In the genomic region with DNA sequence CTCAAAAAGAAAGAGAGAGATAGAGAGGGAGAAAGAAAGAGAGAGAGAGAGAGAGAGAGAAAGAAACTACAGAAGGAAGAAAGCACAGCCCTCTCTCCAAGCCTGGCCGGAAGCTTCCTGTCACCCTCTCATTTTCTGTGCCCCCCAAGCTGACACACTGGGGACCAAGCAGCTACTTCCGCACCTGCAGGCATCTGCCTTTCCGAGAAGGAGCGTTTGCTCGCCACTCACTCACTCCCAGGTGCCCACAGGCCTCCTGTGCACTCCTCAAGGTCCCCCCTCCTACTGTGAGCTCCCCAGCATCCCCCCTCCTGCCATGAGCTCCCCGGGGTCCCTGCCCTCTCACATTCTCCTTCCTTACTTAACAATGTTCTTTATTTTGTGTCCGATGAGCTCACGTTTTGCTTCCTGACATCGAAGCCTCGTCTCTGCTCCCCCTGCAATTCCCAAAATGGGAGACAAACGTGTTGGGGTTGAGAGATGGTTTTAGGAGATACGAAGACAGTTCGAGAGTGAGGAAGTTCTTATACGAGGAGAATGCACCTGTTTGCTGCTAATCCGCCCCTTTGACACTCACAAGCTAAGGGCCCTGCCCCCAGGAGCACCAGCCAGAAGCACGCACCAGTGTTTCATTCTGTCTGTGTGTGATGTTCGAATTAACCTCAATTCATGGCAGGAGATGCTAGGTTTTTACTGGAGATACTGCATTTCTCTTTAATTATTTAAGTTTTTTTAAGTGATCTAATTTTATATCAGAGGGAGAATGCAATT, we compare ENCODE assay signal across 12 cellular contexts.
"Had no signal": no experiment of that assay in that cellular context is flagged by ENCODE, and none has a peak within 500 bp of the region (broad histone marks: within the 10 kb centered on the region; RNA-seq: fewer than 3 reads in every experiment).

No MANE protein-coding gene starts in this region.

- H3K27ac ChIP-seq: adrenal gland, pancreas, WERI-Rb-1 had no signal

- H3K36me3 ChIP-seq: adrenal gland, pancreas, WERI-Rb-1 had no signal

- H3K4me1 ChIP-seq: adrenal gland, pancreas had no signal

- H3K4me3 ChIP-seq: adrenal gland, pancreas had no signal

- H3K9me3 Mint-ChIP-seq: activated CD4-positive, alpha-beta memory T cell treated with anti-CD3 and anti-CD28 coated beads for 36 hours; activated T-helper 1 cell treated with anti-CD3 and anti-CD28 coated beads, Interleukin-12 subunit alpha, Interleukin-12 subunit beta, Interleukin-2, Interleukin-4 antibody, amounts not matched to agents 30 ng/mL and 10 ng/mL and 1 ng/mL, durations not matched to agents 14 hours and 24 hours and 36 hours; T-helper 1 cell treated with Interleukin-12 subunit alpha and Interleukin-12 subunit beta and Interleukin-4 antibody, amounts not matched to agents 30 μg/mL and 1 μg/mL, for 36 hours; type B pancreatic cell had no signal

- H3K27ac Mint-ChIP-seq: activated CD4-positive, alpha-beta memory T cell treated with anti-CD3 and anti-CD28 coated beads for 36 hours; activated CD4-positive, alpha-beta T cell treated with anti-CD3 and anti-CD28 coated beads for 36 hours; activated T-helper 1 cell treated with anti-CD3 and anti-CD28 coated beads, Interleukin-12 subunit alpha, Interleukin-12 subunit beta, Interleukin-2, Interleukin-4 antibody, amounts not matched to agents 30 ng/mL and 10 ng/mL and 1 ng/mL, durations not matched to agents 14 hours and 24 hours and 36 hours; T-helper 1 cell treated with Interleukin-12 subunit alpha and Interleukin-12 subunit beta and Interleukin-4 antibody, amounts not matched to agents 30 μg/mL and 1 μg/mL, for 36 hours; type B pancreatic cell had no signal

- ATAC-seq: activated CD4-positive, alpha-beta T cell treated with anti-CD3 and anti-CD28 coated beads for 36 hours; pancreas had no signal

- FAIRE-seq: islet of Langerhans, pancreas had no signal

- H3K36me3 Mint-ChIP-seq: activated CD4-positive, alpha-beta memory T cell treated with anti-CD3 and anti-CD28 coated beads for 36 hours; type B pancreatic cell had no signal

- H3K9me3 ChIP-seq: adrenal gland, pancreas had no signal

- DNase-seq: activated CD4-positive, alpha-beta memory T cell treated with anti-CD3 and anti-CD28 coated beads for 36 hours; activated CD4-positive, alpha-beta T cell treated with anti-CD3 and anti-CD28 coated beads for 36 hours; adrenal gland; erythroblast; midbrain; pancreas; stimulated activated naive CD4-positive, alpha-beta T cell; WERI-Rb-1 had no signal

- H3K4me3 Mint-ChIP-seq: activated CD4-positive, alpha-beta memory T cell treated with anti-CD3 and anti-CD28 coated beads for 36 hours; activated CD4-positive, alpha-beta T cell treated with anti-CD3 and anti-CD28 coated beads for 36 hours; activated T-helper 1 cell treated with anti-CD3 and anti-CD28 coated beads, Interleukin-12 subunit alpha, Interleukin-12 subunit beta, Interleukin-2, Interleukin-4 antibody, amounts not matched to agents 30 ng/mL and 10 ng/mL and 1 ng/mL, durations not matched to agents 14 hours and 24 hours and 36 hours; T-helper 1 cell treated with Interleukin-12 subunit alpha and Interleukin-12 subunit beta and Interleukin-4 antibody, amounts not matched to agents 30 μg/mL and 1 μg/mL, for 36 hours; type B pancreatic cell had no signal

- H3K27me3 ChIP-seq: pancreas had no signal
